In genomic region chr9:113854310-113854709, GRCh38 we compare ENCODE assay signal across 21 cellular contexts. TPM values are rescaled to one million over a fixed set of nuclear protein-coding genes. Genes with fewer than 3 reads are reported as not detected.
A peak's percentile ranks its signal among the peaks of the same experiment; 100 is the strongest.
DNase-seq lines count a peak whose midpoint lies in the region; ATAC-seq and TF ChIP-seq lines count a peak whose summit lies in the region.
"Had no signal": no experiment of that assay in that cellular context is flagged by ENCODE, and none has a peak within 500 bp of the region (broad histone marks: within the 10 kb centered on the region; RNA-seq: fewer than 3 reads in every experiment).

No MANE protein-coding gene starts in this region.

- H3K36me3 ChIP-seq in mesenchymal stem cell (ENCODE audit: control insufficient read depth in 1 of 2, insufficient read depth in 2 of 2, low read depth in 1 of 2, low read length in 2 of 2) (no peaks in the 10 kb centered on the region), tibial nerve (no peaks in the 10 kb centered on the region)

- H4K91ac ChIP-seq in mesenchymal stem cell (ENCODE audit: low read length) = peak overlapping the region; percentile 21

- H3K4me2 ChIP-seq in mesenchymal stem cell (ENCODE audit: low read length, poor library complexity, severe bottlenecking) = no peak overlapping the region
- H3K4me2 ChIP-seq: PC-9 had no signal

- ATAC-seq in left lobe of liver (peak; percentile 83), HG03108 (IDR thresholded peaks at IDR 0.05; ENCODE audit: unreplicated experiment) (no peak), HG03442 (IDR thresholded peaks at IDR 0.05; ENCODE audit: unreplicated experiment) (no peak)

- H2AK5ac ChIP-seq in mesenchymal stem cell (ENCODE audit: low read length, severe bottlenecking) = no peak overlapping the region

- H2BK120ac ChIP-seq in mesenchymal stem cell (ENCODE audit: low read depth, low read length) = no peak overlapping the region

- no peak overlapping the region for H3K9ac ChIP-seq in mesenchymal stem cell (ENCODE audit: low read length)

- H2AFZ ChIP-seq in mesenchymal stem cell (ENCODE audit: low read depth, low read length) = no peak overlapping the region
- H2AFZ ChIP-seq: PC-9 had no signal

- H3K4me3 ChIP-seq in mesenchymal stem cell (ENCODE audit: insufficient read depth in 1 of 2, low read depth in 1 of 2, low read length in 2 of 2) (no peak overlapping the region), tibial nerve (no peak overlapping the region)
- H3K4me3 ChIP-seq: PC-9 had no signal

- no peak overlapping the region for H2BK15ac ChIP-seq in mesenchymal stem cell (ENCODE audit: low read depth, poor library complexity, severe bottlenecking)

- H3K27me3 ChIP-seq in mesenchymal stem cell (ENCODE audit: control insufficient read depth in 1 of 2, insufficient read depth in 1 of 2, low read length in 2 of 2) (no peaks in the 10 kb centered on the region), tibial nerve (no peaks in the 10 kb centered on the region)

- no peak for TF ChIP-seq POLR2A in tibial nerve (IDR thresholded peaks at IDR 0.05)

- DNase-seq in DMS53 (lab: John Stamatoyannopoulos, UW) (peak; percentile 68), NCI-H2029 treated with DMSO at 0.1 percent for 48 hours (lab: John Stamatoyannopoulos, UW) (peak; percentile 27), left lobe of liver (ENCODE audit: low spot score) (no peak), mesenchymal stem cell (no peak), tibial nerve (ENCODE audit: low spot score in 2 of 2) (no peak)
- DNase-seq in stimulated activated CD4-positive, alpha-beta T cell treated with anti-CD3 and anti-CD28 coated beads, Interleukin-4, amount 100 ng/mL, for 1 hour = no peak
- DNase-seq: Calu3; CD8-positive, alpha-beta memory T cell; DMS79; H7; HFFc6; Karpas-422; MV-4-11; NCI-H1105 treated with DMSO at 0.1 percent for 48 hours; NCI-H748 treated with DMSO at 0.1 percent for 48 hours; PC-9; RPMI8226; SHP77 had no signal

- no peak overlapping the region for H3K4ac ChIP-seq in mesenchymal stem cell (ENCODE audit: low read depth in 1 of 2, low read length in 2 of 2)

- H2BK5ac ChIP-seq in mesenchymal stem cell (ENCODE audit: low read depth, low read length, poor library complexity, severe bottlenecking) = no peak overlapping the region

- H4K8ac ChIP-seq in mesenchymal stem cell (ENCODE audit: low read length) = no peak overlapping the region

- H3K14ac ChIP-seq in mesenchymal stem cell (ENCODE audit: low read length in 2 of 2) = no peak overlapping the region

- H3K9me3 ChIP-seq in mesenchymal stem cell (ENCODE audit: control insufficient read depth, low read length) (peaks cover 5% of the 10 kb centered on the region), tibial nerve (peaks cover 0 to 22% (median 0%) of the 10 kb centered on the region in 4 donors)

- no peak overlapping the region for H2BK12ac ChIP-seq in mesenchymal stem cell (ENCODE audit: low read length in 2 of 2)

- H3K18ac ChIP-seq in mesenchymal stem cell (ENCODE audit: low read depth in 1 of 2, low read length in 2 of 2) = no peak overlapping the region

- H3K79me1 ChIP-seq in mesenchymal stem cell (replicated peaks; ENCODE audit: low read length, poor library complexity, severe bottlenecking) = no peaks in the 10 kb centered on the region

- H3K27ac ChIP-seq in mesenchymal stem cell (ENCODE audit: low read length, poor library complexity, severe bottlenecking) (no peak overlapping the region), tibial nerve (no peak overlapping the region)
- H3K27ac ChIP-seq: C4-2B, PC-9 had no signal

- H3K23ac ChIP-seq in mesenchymal stem cell (ENCODE audit: low read length in 2 of 2) = no peak overlapping the region

- WGBS in mesenchymal stem cell = 74% methylated on average over 2 of the region's 2 CpGs
- 82 to 93% methylated on average over 2 of the region's 2 CpGs for WGBS in tibial nerve, 2 donors

- no peaks in the 10 kb centered on the region for H3K4me1 ChIP-seq in mesenchymal stem cell (ENCODE audit: control insufficient read depth, insufficient read depth, low read depth, low read length)
- H3K4me1 ChIP-seq in tibial nerve = peaks cover 0 to 6% (median 0%) of the 10 kb centered on the region in 4 donors

- TF ChIP-seq CTCF in tibial nerve (IDR thresholded peaks at IDR 0.05) = no peak

- no peak for TF ChIP-seq EP300 in tibial nerve (IDR thresholded peaks at IDR 0.05)

RNA-seq across cellular contexts. Expression of gene ZNF618, which starts 21.8 kb away (rescaled TPM):
- 5.7 TPM for total RNA-seq in left lobe of liver
- polyA plus RNA-seq in mesenchymal stem cell (2013, experiment 1 of 2) = 19.0 TPM
- 18.9 TPM for polyA plus RNA-seq in mesenchymal stem cell (2013, experiment 2 of 2)
- 10 to 100 TPM in 1 of 4 donors, 1 to 10 TPM in 3; 7.3 to 11.6 (median 9.0) TPM for total RNA-seq in tibial nerve

Comparison
In these comparisons a context has a peak if more than half of its experiments do, and no peak if none do; other contexts are left out.
1. DNase-seq: peak in DMS53 (single experiment) and NCI-H2029 treated with DMSO at 0.1 percent for 48 hours (single experiment); none in left lobe of liver (single experiment), mesenchymal stem cell (single experiment), tibial nerve (0 of 2) and stimulated activated CD4-positive, alpha-beta T cell treated with anti-CD3 and anti-CD28 coated beads, Interleukin-4, amount 100 ng/mL, for 1 hour (single experiment).